Comparison of ENCODE assay signal across 14 cellular contexts in the genomic region with DNA sequence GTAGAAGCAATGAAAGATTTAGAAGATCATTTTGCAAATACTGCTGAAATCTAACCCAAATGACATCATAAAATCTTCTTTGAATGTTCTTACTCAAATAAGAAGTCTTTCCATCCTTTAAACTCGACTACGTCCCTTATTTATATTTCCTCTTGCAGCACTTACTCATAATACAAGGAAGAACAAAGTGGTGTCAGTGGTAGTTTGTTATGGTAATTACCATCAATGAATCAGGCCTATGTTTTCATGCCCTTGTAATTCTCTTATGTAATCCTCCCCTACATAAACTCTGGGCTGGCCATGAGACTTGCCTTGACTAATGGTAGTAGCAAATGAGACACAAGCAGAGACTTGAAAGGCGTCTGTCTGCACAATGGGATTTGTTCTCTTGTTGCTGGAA. TPM values are rescaled to one million over a fixed set of nuclear protein-coding genes. Genes with fewer than 3 reads are reported as not detected.
A peak's percentile ranks its signal among the peaks of the same experiment; 100 is the strongest.
DNase-seq lines count a peak whose midpoint lies in the region; TF ChIP-seq lines count a peak whose summit lies in the region.
"Had no signal": no experiment of that assay in that cellular context is flagged by ENCODE, and none has a peak within 500 bp of the region (broad histone marks: within the 10 kb centered on the region; RNA-seq: fewer than 3 reads in every experiment).

No MANE protein-coding gene starts in this region.

- no peaks in the 10 kb centered on the region; a peak in 1 of 3 replicates for H3K36me3 ChIP-seq in HEK293 (ENCODE audit: control insufficient read depth in 2 of 2, insufficient read depth in 1 of 2, low read length in 2 of 2)
- H3K36me3 ChIP-seq: upper lobe of left lung had no signal

- no peak for TF ChIP-seq CTCF in HEK293 (tag by site-specific recombination; IDR thresholded peaks at IDR 0.05)

- DNase-seq in Ammon's horn (ENCODE audit: low spot score) (peak; percentile 17), fibroblast of peridontal ligament (ENCODE audit: extremely low read depth) (peak; percentile 52), GOT3 (lab: John Stamatoyannopoulos, UW) (no peak), KG1 (lab: John Stamatoyannopoulos, UW) (no peak), NCI-H446 treated with DMSO at 0.1 percent for 48 hours (lab: John Stamatoyannopoulos, UW) (no peak), NCI-H1417 (lab: John Stamatoyannopoulos, UW) (no peak)
- DNase-seq in activated CD4-positive, alpha-beta T cell treated with anti-CD3 and anti-CD28 coated beads, Interleukin-2, amount 10 ng/mL, durations not matched to agents 24 days and 14 days: peak; percentile 59
- DNase-seq: central memory CD4-positive, alpha-beta T cell; DMS53; Karpas-422; stimulated activated CD4-positive, alpha-beta T cell treated with anti-CD3 and anti-CD28 coated beads, Interleukin-2, amount 100 ng/mL, for 24 hours; upper lobe of left lung had no signal

- peaks cover 33% of the 10 kb centered on the region for H3K4me1 Mint-ChIP-seq in activated CD4-positive, alpha-beta T cell treated with anti-CD3 and anti-CD28 coated beads, Interleukin-2, amount 10 ng/mL, durations not matched to agents 24 days and 14 days

- H3K9me3 ChIP-seq in HEK293 (ENCODE audit: control insufficient read depth, insufficient read depth, low read depth, low read length): no peaks in the 10 kb centered on the region; the same call in 1 of the 2 replicates
- H3K9me3 ChIP-seq: upper lobe of left lung had no signal

- POLR2A ChIA-PET in HEK293 (lab: Yijun Ruan, JAX): no interaction called here

- 0 out of 2 replicates have a peak, but pooled peaks cover 4% of the 10 kb centered on the region for H3K4me1 ChIP-seq in HEK293 (ENCODE audit: control insufficient read depth, insufficient read depth, low read length)

- peaks cover 9% of the 10 kb centered on the region for H3K9me3 Mint-ChIP-seq in activated CD4-positive, alpha-beta T cell treated with anti-CD3 and anti-CD28 coated beads, Interleukin-2, amount 10 ng/mL, durations not matched to agents 24 days and 14 days

- H3K4me3 ChIP-seq in HEK293 (ENCODE audit: low read depth, low read length): no peak overlapping the region
- H3K4me3 ChIP-seq: upper lobe of left lung had no signal

- CTCF ChIA-PET in HEK293 (lab: Yijun Ruan, JAX): no interaction called here

- intact Hi-C loops in activated CD4-positive, alpha-beta T cell treated with anti-CD3 and anti-CD28 coated beads, Interleukin-2, amount 10 ng/mL, durations not matched to agents 24 days and 14 days (cut with micrococcal nuclease): no loop called here

- no peak overlapping the region for H3K4me3 Mint-ChIP-seq in activated CD4-positive, alpha-beta T cell treated with anti-CD3 and anti-CD28 coated beads, Interleukin-2, amount 10 ng/mL, durations not matched to agents 24 days and 14 days
- H3K4me3 Mint-ChIP-seq: WTC11 had no signal

- H3K27ac Mint-ChIP-seq in activated CD4-positive, alpha-beta T cell treated with anti-CD3 and anti-CD28 coated beads, Interleukin-2, amount 10 ng/mL, durations not matched to agents 24 days and 14 days: peak overlapping the region; percentile 74
- H3K27ac Mint-ChIP-seq: WTC11 had no signal

- H3K36me3 Mint-ChIP-seq in activated CD4-positive, alpha-beta T cell treated with anti-CD3 and anti-CD28 coated beads, Interleukin-2, amount 10 ng/mL, durations not matched to agents 24 days and 14 days (ENCODE audit: low read depth): peaks cover 34% of the 10 kb centered on the region

- no peak overlapping the region for H3K27ac ChIP-seq in HEK293 (ENCODE audit: extremely low read depth, low read depth, low read length)

- no peaks in the 10 kb centered on the region for H3K27me3 Mint-ChIP-seq in activated CD4-positive, alpha-beta T cell treated with anti-CD3 and anti-CD28 coated beads, Interleukin-2, amount 10 ng/mL, durations not matched to agents 24 days and 14 days

TF ChIP-seq in HEK293, 187 proteins besides CTCF, POLR2A, EP300 and RAD21 (continues in another document):
- TF ChIP-seq ZNF558 (tag by site-specific recombination; IDR thresholded peaks at IDR 0.05) (peak; percentile 72; the same call in 1 of the 2 replicates), KLF8 (tag by site-specific recombination; IDR thresholded peaks at IDR 0.05) (no peak), ZNF366 (tag by site-specific recombination; conservative IDR thresholded peaks at IDR 0.05) (0 out of 2 replicates have a peak, but pooled peaks have one; percentile 15), ZNF600 (tag by site-specific recombination; IDR thresholded peaks at IDR 0.05) (0 out of 2 replicates have a peak, but pooled peaks have one; percentile 39), ZEB2 (tag by site-specific recombination; IDR thresholded peaks at IDR 0.05) (peak; percentile 67), ZNF239 (tag by site-specific recombination; IDR thresholded peaks at IDR 0.05) (no peak), OSR2 (tag by site-specific recombination; IDR thresholded peaks at IDR 0.05) (peak; percentile 54; the same call in 1 of the 2 replicates), ZNF274 (IDR thresholded peaks at IDR 0.05; ENCODE audit: low read length) (no peak), ZNF274 (tag by site-specific recombination; IDR thresholded peaks at IDR 0.05; ENCODE audit: borderline replicate concordance) (no peak), TRIM28 (IDR thresholded peaks at IDR 0.05; ENCODE audit: borderline replicate concordance, low read length) (peak; percentile 24; the same call in 1 of the 2 replicates), ZNF747 (tag by site-specific recombination; IDR thresholded peaks at IDR 0.05) (no peak), ZNF292 (tag by site-specific recombination; IDR thresholded peaks at IDR 0.05; ENCODE audit: borderline replicate concordance, low read depth) (no peak), ZNF621 (tag by site-specific recombination; IDR thresholded peaks at IDR 0.05) (no peak), SP2 (tag by site-specific recombination; IDR thresholded peaks at IDR 0.05) (0 out of 2 replicates have a peak, but pooled peaks have one; percentile 26), SETDB1 (IDR thresholded peaks at IDR 0.05; ENCODE audit: insufficient read length, low read length) (peak; percentile 23)
- TF ChIP-seq, protein P1, sequence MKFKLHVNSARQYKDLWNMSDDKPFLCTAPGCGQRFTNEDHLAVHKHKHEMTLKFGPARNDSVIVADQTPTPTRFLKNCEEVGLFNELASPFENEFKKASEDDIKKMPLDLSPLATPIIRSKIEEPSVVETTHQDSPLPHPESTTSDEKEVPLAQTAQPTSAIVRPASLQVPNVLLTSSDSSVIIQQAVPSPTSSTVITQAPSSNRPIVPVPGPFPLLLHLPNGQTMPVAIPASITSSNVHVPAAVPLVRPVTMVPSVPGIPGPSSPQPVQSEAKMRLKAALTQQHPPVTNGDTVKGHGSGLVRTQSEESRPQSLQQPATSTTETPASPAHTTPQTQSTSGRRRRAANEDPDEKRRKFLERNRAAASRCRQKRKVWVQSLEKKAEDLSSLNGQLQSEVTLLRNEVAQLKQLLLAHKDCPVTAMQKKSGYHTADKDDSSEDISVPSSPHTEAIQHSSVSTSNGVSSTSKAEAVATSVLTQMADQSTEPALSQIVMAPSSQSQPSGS (tag by site-specific recombination; IDR thresholded peaks at IDR 0.05; ENCODE audit: low read depth): peak; percentile 45; the same call in 1 of the 2 replicates
- TF ChIP-seq, protein P2, sequence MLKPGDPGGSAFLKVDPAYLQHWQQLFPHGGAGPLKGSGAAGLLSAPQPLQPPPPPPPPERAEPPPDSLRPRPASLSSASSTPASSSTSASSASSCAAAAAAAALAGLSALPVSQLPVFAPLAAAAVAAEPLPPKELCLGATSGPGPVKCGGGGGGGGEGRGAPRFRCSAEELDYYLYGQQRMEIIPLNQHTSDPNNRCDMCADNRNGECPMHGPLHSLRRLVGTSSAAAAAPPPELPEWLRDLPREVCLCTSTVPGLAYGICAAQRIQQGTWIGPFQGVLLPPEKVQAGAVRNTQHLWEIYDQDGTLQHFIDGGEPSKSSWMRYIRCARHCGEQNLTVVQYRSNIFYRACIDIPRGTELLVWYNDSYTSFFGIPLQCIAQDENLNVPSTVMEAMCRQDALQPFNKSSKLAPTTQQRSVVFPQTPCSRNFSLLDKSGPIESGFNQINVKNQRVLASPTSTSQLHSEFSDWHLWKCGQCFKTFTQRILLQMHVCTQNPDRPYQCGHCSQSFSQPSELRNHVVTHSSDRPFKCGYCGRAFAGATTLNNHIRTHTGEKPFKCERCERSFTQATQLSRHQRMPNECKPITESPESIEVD (tag by site-specific recombination; IDR thresholded peaks at IDR 0.05): peak; percentile 66; the same call in 1 of the 2 replicates
- TF ChIP-seq, protein P3, sequence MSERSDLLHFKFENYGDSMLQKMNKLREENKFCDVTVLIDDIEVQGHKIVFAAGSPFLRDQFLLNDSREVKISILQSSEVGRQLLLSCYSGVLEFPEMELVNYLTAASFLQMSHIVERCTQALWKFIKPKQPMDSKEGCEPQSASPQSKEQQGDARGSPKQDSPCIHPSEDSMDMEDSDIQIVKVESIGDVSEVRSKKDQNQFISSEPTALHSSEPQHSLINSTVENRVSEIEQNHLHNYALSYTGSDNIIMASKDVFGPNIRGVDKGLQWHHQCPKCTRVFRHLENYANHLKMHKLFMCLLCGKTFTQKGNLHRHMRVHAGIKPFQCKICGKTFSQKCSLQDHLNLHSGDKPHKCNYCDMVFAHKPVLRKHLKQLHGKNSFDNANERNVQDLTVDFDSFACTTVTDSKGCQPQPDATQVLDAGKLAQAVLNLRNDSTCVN (tag by site-specific recombination; optimal IDR thresholded peaks at IDR 0.05): no peak

RNA-seq across cellular contexts. Expression of gene EEA1, which starts 17.0 kb away (rescaled TPM):
- 22.2 and 23.4 TPM in 2 replicates for total RNA-seq in activated CD4-positive, alpha-beta T cell treated with anti-CD3 and anti-CD28 coated beads, Interleukin-2, amount 10 ng/mL, durations not matched to agents 24 days and 14 days

Comparison
In these comparisons a context has a peak if more than half of its experiments do, and no peak if none do; other contexts are left out.
1. DNase-seq: peak in Ammon's horn (single experiment), activated CD4-positive, alpha-beta T cell treated with anti-CD3 and anti-CD28 coated beads, Interleukin-2, amount 10 ng/mL, durations not matched to agents 24 days and 14 days (single experiment) and fibroblast of peridontal ligament (single experiment); none in GOT3 (single experiment), KG1 (single experiment), NCI-H446 treated with DMSO at 0.1 percent for 48 hours (single experiment) and NCI-H1417 (0 of 3).